Comparison of ENCODE assay signal across 21 cellular contexts in genomic region chr6:74557236-74557635, GRCh38.
"Had no signal": no experiment of that assay in that cellular context is flagged by ENCODE, and none has a peak within 500 bp of the region (broad histone marks: within the 10 kb centered on the region; RNA-seq: fewer than 3 reads in every experiment).

No MANE protein-coding gene starts in this region.

- H3K4me3 ChIP-seq: colonic mucosa, esophagus squamous epithelium, gastrocnemius medialis, heart right ventricle, left lung, lower lobe of right lung, mucosa of descending colon had no signal

- DNase-seq: colonic mucosa; cortex of kidney; effector CD8-positive, alpha-beta T cell; effector memory CD8-positive, alpha-beta T cell; endodermal cell; erythroblast; esophagus squamous epithelium; foreskin fibroblast; foreskin melanocyte; gastrocnemius medialis; glutamatergic neuron; head of caudate nucleus; heart right ventricle; hippocampal formation; left cardiac atrium; left lung; left ventricle myocardium superior; lower lobe of right lung; mesenchymal stem cell; mucosa of descending colon; naive thymus-derived CD4-positive, alpha-beta T cell had no signal
